In genomic region chr2:178846458-178846802, GRCh38 we compare ENCODE assay signal across 15 cellular contexts.
"Had no signal": no experiment of that assay in that cellular context is flagged by ENCODE, and none has a peak within 500 bp of the region (broad histone marks: within the 10 kb centered on the region; RNA-seq: fewer than 3 reads in every experiment).

No MANE protein-coding gene starts in this region.

- H3K4me1 ChIP-seq: left lung had no signal

- H3K27me3 ChIP-seq: dorsolateral prefrontal cortex, left lung, stomach had no signal

- H3K27ac Mint-ChIP-seq: activated CD4-positive, alpha-beta memory T cell treated with anti-CD3 and anti-CD28 coated beads for 36 hours; activated naive CD4-positive, alpha-beta T cell treated with anti-CD3 and anti-CD28 coated beads for 36 hours; activated T-helper 1 cell treated with anti-CD3 and anti-CD28 coated beads, Interleukin-12 subunit alpha, Interleukin-12 subunit beta, Interleukin-2, Interleukin-4 antibody, amounts not matched to agents 30 ng/mL and 10 ng/mL and 1 ng/mL, durations not matched to agents 14 hours and 24 hours and 36 hours; memory B cell had no signal

- H3K4me3 Mint-ChIP-seq: activated CD4-positive, alpha-beta memory T cell treated with anti-CD3 and anti-CD28 coated beads for 36 hours; activated naive CD4-positive, alpha-beta T cell treated with anti-CD3 and anti-CD28 coated beads for 36 hours; activated T-helper 1 cell treated with anti-CD3 and anti-CD28 coated beads, Interleukin-12 subunit alpha, Interleukin-12 subunit beta, Interleukin-2, Interleukin-4 antibody, amounts not matched to agents 30 ng/mL and 10 ng/mL and 1 ng/mL, durations not matched to agents 14 hours and 24 hours and 36 hours; memory B cell; nephron had no signal

- H3K36me3 Mint-ChIP-seq: activated CD4-positive, alpha-beta memory T cell treated with anti-CD3 and anti-CD28 coated beads for 36 hours had no signal

- H3K4me1 Mint-ChIP-seq: memory B cell had no signal

- H3K4me3 ChIP-seq: dorsolateral prefrontal cortex, left lung, skin epidermis, stomach, thoracic aorta had no signal

- DNase-seq: activated CD4-positive, alpha-beta memory T cell treated with anti-CD3 and anti-CD28 coated beads for 36 hours; activated CD4-positive, alpha-beta T cell treated with anti-CD3 and anti-CD28 coated beads for 1 hour; activated naive CD4-positive, alpha-beta T cell treated with anti-CD3 and anti-CD28 coated beads for 36 hours; dorsolateral prefrontal cortex; foreskin fibroblast; islet precursor cell; left lung; stomach; T-helper 9 cell had no signal

- H3K27me3 Mint-ChIP-seq: activated CD4-positive, alpha-beta memory T cell treated with anti-CD3 and anti-CD28 coated beads for 36 hours; memory B cell had no signal

- H3K36me3 ChIP-seq: left lung, stomach, thoracic aorta had no signal

- H3K27ac ChIP-seq: dorsolateral prefrontal cortex, left lung, skin epidermis, stomach had no signal

- H3K9me3 Mint-ChIP-seq: activated CD4-positive, alpha-beta memory T cell treated with anti-CD3 and anti-CD28 coated beads for 36 hours; activated naive CD4-positive, alpha-beta T cell treated with anti-CD3 and anti-CD28 coated beads for 36 hours; activated T-helper 1 cell treated with anti-CD3 and anti-CD28 coated beads, Interleukin-12 subunit alpha, Interleukin-12 subunit beta, Interleukin-2, Interleukin-4 antibody, amounts not matched to agents 30 ng/mL and 10 ng/mL and 1 ng/mL, durations not matched to agents 14 hours and 24 hours and 36 hours had no signal

- ATAC-seq: esophagus mucosa had no signal

- H3K9me3 ChIP-seq: left lung, stomach, thoracic aorta had no signal
